13 cellular contexts compared by ENCODE assay signal in the genomic region with DNA sequence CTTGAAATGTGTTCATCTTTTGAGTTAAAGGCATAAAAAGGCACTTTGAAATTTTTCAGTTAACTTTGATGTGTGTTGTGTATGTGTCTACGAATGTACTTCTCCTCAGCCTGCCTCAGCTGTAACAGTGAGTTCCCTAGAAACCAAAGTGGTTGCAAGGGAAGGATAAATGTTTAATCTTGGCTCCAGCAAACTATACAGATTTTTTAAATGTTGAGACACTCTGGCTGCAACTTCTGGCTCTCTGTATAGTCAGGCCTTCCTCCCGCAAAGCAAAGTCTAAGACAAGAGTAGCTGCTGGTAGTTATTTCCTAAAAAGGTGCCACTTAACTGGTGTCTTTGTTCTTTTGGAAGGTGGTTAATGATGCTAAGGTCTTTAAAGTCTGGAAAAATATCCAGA.
"Had no signal": no experiment of that assay in that cellular context is flagged by ENCODE, and none has a peak within 500 bp of the region (broad histone marks: within the 10 kb centered on the region; RNA-seq: fewer than 3 reads in every experiment).

No MANE protein-coding gene starts in this region.

- ATAC-seq: activated T-helper 17 cell treated with anti-CD3 and anti-CD28 coated beads, Interleukin-2, amount 50 U/mL, for 72 hours; pancreas; stimulated activated memory B cell treated with anti-CD40 and anti-IgM and Interleukin-4, amounts not matched to agents 10 μg/mL and 1 μg/mL and 100 μg/mL, for 72 hours had no signal

- H3K4me3 ChIP-seq: pancreas had no signal

- H3K27me3 ChIP-seq: pancreas had no signal

- H3K27me3 Mint-ChIP-seq: activated T-helper 17 cell treated with anti-CD3 and anti-CD28 coated beads, Interleukin-2, amount 50 U/mL, for 72 hours; stimulated activated memory B cell treated with anti-CD40 and anti-IgM and Interleukin-4, amounts not matched to agents 10 μg/mL and 1 μg/mL and 100 μg/mL, for 72 hours; type B pancreatic cell had no signal

- H3K9me3 Mint-ChIP-seq: activated naive CD4-positive, alpha-beta T cell treated with anti-CD3 and anti-CD28 coated beads for 36 hours; activated T-helper 17 cell treated with anti-CD3 and anti-CD28 coated beads, Interleukin-2, amount 50 U/mL, for 72 hours; stimulated activated memory B cell treated with anti-CD40 and anti-IgM and Interleukin-4, amounts not matched to agents 10 μg/mL and 1 μg/mL and 100 μg/mL, for 72 hours; type B pancreatic cell had no signal

- H3K36me3 ChIP-seq: pancreas had no signal

- H3K9me3 ChIP-seq: pancreas had no signal

- H3K27ac Mint-ChIP-seq: activated naive CD4-positive, alpha-beta T cell treated with anti-CD3 and anti-CD28 coated beads for 36 hours; activated T-helper 17 cell treated with anti-CD3 and anti-CD28 coated beads, Interleukin-2, amount 50 U/mL, for 72 hours; stimulated activated memory B cell treated with anti-CD40 and anti-IgM and Interleukin-4, amounts not matched to agents 10 μg/mL and 1 μg/mL and 100 μg/mL, for 72 hours; type B pancreatic cell had no signal

- DNase-seq: activated CD4-positive, alpha-beta T cell treated with anti-CD3 and anti-CD28 coated beads for 1 hour; activated CD4-positive, alpha-beta T cell treated with anti-CD3 and anti-CD28 coated beads, Interleukin-2, amount 50 U/mL, for 4 hours; activated naive CD4-positive, alpha-beta T cell treated with anti-CD3 and anti-CD28 coated beads for 36 hours; caudate nucleus; hypothalamus; kidney; pancreas; stimulated activated CD4-positive, alpha-beta T cell treated with anti-CD3 and anti-CD28 coated beads, Interleukin-2, amount 100 ng/mL, for 48 hours; T-helper 1 cell had no signal

- H3K27ac ChIP-seq: pancreas, VCaP had no signal

- H3K4me1 ChIP-seq: pancreas had no signal

- H3K4me3 Mint-ChIP-seq: activated naive CD4-positive, alpha-beta T cell treated with anti-CD3 and anti-CD28 coated beads for 36 hours; activated T-helper 17 cell treated with anti-CD3 and anti-CD28 coated beads, Interleukin-2, amount 50 U/mL, for 72 hours; stimulated activated memory B cell treated with anti-CD40 and anti-IgM and Interleukin-4, amounts not matched to agents 10 μg/mL and 1 μg/mL and 100 μg/mL, for 72 hours; type B pancreatic cell had no signal
